In the genomic region with DNA sequence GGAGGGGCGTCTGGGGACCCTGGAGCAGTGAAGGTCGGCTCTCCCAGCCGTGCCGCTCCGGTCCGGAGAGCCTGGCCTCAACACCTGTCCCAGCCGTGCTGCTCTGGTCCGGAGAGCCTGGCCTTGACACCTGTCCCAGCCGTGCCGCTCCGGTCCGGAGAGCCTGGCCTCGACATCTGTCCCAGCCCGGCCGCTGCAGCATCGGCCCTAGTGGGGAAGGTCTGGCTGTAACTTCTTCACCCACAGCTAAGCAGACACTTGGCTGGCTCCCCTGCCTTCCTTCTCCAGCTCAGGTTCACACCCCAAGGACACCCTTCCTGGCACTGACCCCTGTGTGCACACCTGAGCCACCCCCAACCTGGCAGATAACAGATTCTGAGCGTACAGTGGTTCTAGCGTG, we compare ENCODE assay signal across 24 cellular contexts. TPM values are rescaled to one million over a fixed set of nuclear protein-coding genes. Genes with fewer than 3 reads are reported as not detected.
DNase-seq lines count a peak whose midpoint lies in the region; ATAC-seq, FAIRE-seq and TF ChIP-seq lines count a peak whose summit lies in the region.
"Had no signal": no experiment of that assay in that cellular context is flagged by ENCODE, and none has a peak within 500 bp of the region (broad histone marks: within the 10 kb centered on the region; RNA-seq: fewer than 3 reads in every experiment).

No MANE protein-coding gene starts in this region.

- peaks cover 28% of the 10 kb centered on the region for H3K27me3 ChIP-seq in H7 (ENCODE audit: control insufficient read depth, insufficient read depth, low read length)
- H3K27me3 ChIP-seq in osteoblast (ENCODE audit: insufficient read depth, low read length) = peaks cover 32% of the 10 kb centered on the region
- H3K27me3 ChIP-seq in right lobe of liver = peaks cover 0 to 17% of the 10 kb centered on the region in 2 donors

- H3K4me1 ChIP-seq in kidney (ENCODE audit: control insufficient read depth in 1 of 2, insufficient read depth in 1 of 2, low read depth in 1 of 2, low read length in 2 of 2) (peaks cover 0 to 5% of the 10 kb centered on the region in 2 donors), osteoblast (ENCODE audit: insufficient read depth, low read length) (no peaks in the 10 kb centered on the region), right lobe of liver (peaks cover 0 to 8% (median 0%) of the 10 kb centered on the region in 4 donors)

- intact Hi-C loops in kidney (cut with DNase I) (no loop called here), right lobe of liver (cut with DNase I) (no loop called here)

- no peak overlapping the region for H2AFZ ChIP-seq in osteoblast (ENCODE audit: low read length)

- no peak for ATAC-seq in right lobe of liver
- ATAC-seq: Panc1 had no signal

- peaks cover 35% of the 10 kb centered on the region for H3K27me3 Mint-ChIP-seq in type B pancreatic cell

- H3K9me3 Mint-ChIP-seq in type B pancreatic cell = no peaks in the 10 kb centered on the region
- H3K9me3 Mint-ChIP-seq: CD4-positive, alpha-beta T cell had no signal

- no peak overlapping the region for H3K4me3 Mint-ChIP-seq in type B pancreatic cell
- H3K4me3 Mint-ChIP-seq: CD4-positive, alpha-beta T cell had no signal

- H3K27ac ChIP-seq in kidney (ENCODE audit: low read depth in 2 of 2, low read length in 2 of 2) = no peak overlapping the region
- no peak overlapping the region for H3K27ac ChIP-seq in osteoblast (ENCODE audit: low read depth, low read length)
- H3K27ac ChIP-seq in right lobe of liver = no peak overlapping the region
- H3K27ac ChIP-seq: BLaER1 treated with 17β-estradiol and CSF1 and Interleukin-3, amounts not matched to agents 10 nM and 100 nM had no signal

- H3K4me2 ChIP-seq in osteoblast (ENCODE audit: insufficient read depth, low read length) = no peak overlapping the region
- H3K4me2 ChIP-seq: BLaER1 treated with 17β-estradiol and CSF1 and Interleukin-3, amounts not matched to agents 10 nM and 100 nM; SK-N-SH had no signal

- no peak for FAIRE-seq in kidney (lab: Jason Lieb, UNC)
- FAIRE-seq: A204.1, GM12891 had no signal

- no peaks in the 10 kb centered on the region for H3K79me2 ChIP-seq in osteoblast (ENCODE audit: insufficient read depth, low read length)

- 65% methylated on average over 4 of the region's 18 CpGs for WGBS in right lobe of liver (ENCODE audit: insufficient coverage, low coverage, low lambda C conversion rate, missing lambda C conversion rate)

- DNase-seq in H7 = peak; percentile 38
- DNase-seq in kidney = peak; percentile 60
- peak; percentile 72 for DNase-seq in osteoblast (ENCODE audit: insufficient read length, low spot score, missing footprints)
- peak; percentile 65 for DNase-seq in type B pancreatic cell (ENCODE audit: extremely low spot score, unreplicated experiment)
- DNase-seq in DMS79 treated with DMSO at 0.1 percent for 48 hours (lab: John Stamatoyannopoulos, UW) = no peak
- DNase-seq in GM19240 (ENCODE audit: insufficient read length, low spot score) = no peak
- DNase-seq in right lobe of liver = no peak
- DNase-seq: AML-193, DMS79, GF-D8, GOT3, HCEC 1CT, KBM-7, MV-4-11, NCI-H2029 treated with DMSO at 0.1 percent for 48 hours, NCI-H526 treated with DMSO at 0.1 percent for 48 hours, SK-N-SH had no signal

- H3K9me3 ChIP-seq in kidney (ENCODE audit: control insufficient read depth in 1 of 2, low read length in 2 of 2) (no peaks in the 10 kb centered on the region), osteoblast (ENCODE audit: low read depth, low read length) (no peaks in the 10 kb centered on the region), right lobe of liver (no peaks in the 10 kb centered on the region)
- H3K9me3 ChIP-seq: BLaER1 treated with 17β-estradiol and CSF1 and Interleukin-3, amounts not matched to agents 10 nM and 100 nM; SK-N-SH had no signal

- no peak overlapping the region for H3K9ac ChIP-seq in kidney (ENCODE audit: low read length in 2 of 2)
- H3K9ac ChIP-seq: BLaER1 treated with 17β-estradiol and CSF1 and Interleukin-3, amounts not matched to agents 10 nM and 100 nM; SK-N-SH had no signal

- H3K36me3 ChIP-seq in H7 (replicated peaks; ENCODE audit: control insufficient read depth, insufficient read depth, low read length) = no peaks in the 10 kb centered on the region
- H3K36me3 ChIP-seq in kidney (ENCODE audit: control insufficient read depth in 1 of 2, insufficient read depth in 2 of 2, low read length in 2 of 2) = no peaks in the 10 kb centered on the region
- H3K36me3 ChIP-seq in osteoblast (ENCODE audit: insufficient read depth, low read length) = no peaks in the 10 kb centered on the region
- no peaks in the 10 kb centered on the region for H3K36me3 ChIP-seq in right lobe of liver
- H3K36me3 ChIP-seq: BLaER1 treated with 17β-estradiol and CSF1 and Interleukin-3, amounts not matched to agents 10 nM and 100 nM had no signal

- no peaks in the 10 kb centered on the region for H4K20me1 ChIP-seq in osteoblast (ENCODE audit: insufficient read depth, low read length)

- no peak for TF ChIP-seq POLR2A in right lobe of liver (IDR thresholded peaks at IDR 0.05)

- H3K4me1 Mint-ChIP-seq in type B pancreatic cell (ENCODE audit: unreplicated experiment) = peaks cover 3% of the 10 kb centered on the region

- TF ChIP-seq CTCF in kidney (IDR thresholded peaks at IDR 0.05; ENCODE audit: borderline replicate concordance, extremely low read depth, insufficient read depth) = no peak
- TF ChIP-seq CTCF in osteoblast (IDR thresholded peaks at IDR 0.05; ENCODE audit: extremely low read depth, low read depth, low read length) = no peak
- TF ChIP-seq CTCF in type B pancreatic cell (conservative IDR thresholded peaks at IDR 0.05) = no peak
- no peak for TF ChIP-seq CTCF in right lobe of liver (IDR thresholded peaks at IDR 0.05)

- no peak overlapping the region for H3K27ac Mint-ChIP-seq in type B pancreatic cell
- H3K27ac Mint-ChIP-seq: CD4-positive, alpha-beta T cell had no signal

- no peak overlapping the region for H3K4me3 ChIP-seq in H7 (ENCODE audit: insufficient read depth, low read depth, low read length)
- H3K4me3 ChIP-seq in kidney (ENCODE audit: low read length in 2 of 2) = no peak overlapping the region
- H3K4me3 ChIP-seq in osteoblast (ENCODE audit: insufficient read depth, low read length) = no peak overlapping the region
- H3K4me3 ChIP-seq in right lobe of liver = no peak overlapping the region
- H3K4me3 ChIP-seq: BLaER1 treated with 17β-estradiol and CSF1 and Interleukin-3, amounts not matched to agents 10 nM and 100 nM had no signal

- H3K36me3 Mint-ChIP-seq in type B pancreatic cell = no peaks in the 10 kb centered on the region

RNA-seq across cellular contexts. Expression of a gene that starts 4.6 kb away (rescaled TPM):
- 0.14 and 0.18 TPM in 2 replicates for total RNA-seq in H7 (2014; rRNA removed; shearing (Covaris generic))
- 0.76 TPM for total RNA-seq in kidney
- not detected for polyA plus RNA-seq in kidney (ENCODE audit: insufficient read depth, low read depth, low replicate concordance)
- not detected in 2 replicates for total RNA-seq in osteoblast
- 0.29 TPM in 1 of 2 replicates, not detected in the other for total RNA-seq in type B pancreatic cell (ENCODE audit: low replicate concordance)
- total RNA-seq in right lobe of liver = not detected
- total RNA-seq: CD4-positive, alpha-beta T cell; MCF 10A; OCI-LY7 had no signal
- polyA plus RNA-seq: SK-N-SH had no signal

Comparison
In these comparisons a context has a peak if more than half of its experiments do, and no peak if none do; other contexts are left out.
1. DNase-seq: peak in H7 (single experiment), kidney (single experiment), osteoblast (single experiment) and type B pancreatic cell (single experiment); none in DMS79 treated with DMSO at 0.1 percent for 48 hours (single experiment), GM19240 (single experiment) and right lobe of liver (0 of 3).